Comparison of ENCODE assay signal across 1 cellular context in genomic region chr2:86195055-86195807, GRCh38.
TF ChIP-seq lines count a peak whose summit lies in the region.

IMMT (minus strand) TSS chr2:86195462; CDS start chr2:86195382, 80 bp downstream.

TF ChIP-seq in A549, 52 proteins besides CTCF, POLR2A, EP300 and RAD21 (continued from another document):
- peak; percentile 23; the same call in 1 of the 2 replicates for TF ChIP-seq HMGXB4 (CRISPR knock-in tag; IDR thresholded peaks at IDR 0.05; ENCODE audit: borderline replicate concordance)
